ENCODE assay signal across 8 cellular contexts in the genomic region with DNA sequence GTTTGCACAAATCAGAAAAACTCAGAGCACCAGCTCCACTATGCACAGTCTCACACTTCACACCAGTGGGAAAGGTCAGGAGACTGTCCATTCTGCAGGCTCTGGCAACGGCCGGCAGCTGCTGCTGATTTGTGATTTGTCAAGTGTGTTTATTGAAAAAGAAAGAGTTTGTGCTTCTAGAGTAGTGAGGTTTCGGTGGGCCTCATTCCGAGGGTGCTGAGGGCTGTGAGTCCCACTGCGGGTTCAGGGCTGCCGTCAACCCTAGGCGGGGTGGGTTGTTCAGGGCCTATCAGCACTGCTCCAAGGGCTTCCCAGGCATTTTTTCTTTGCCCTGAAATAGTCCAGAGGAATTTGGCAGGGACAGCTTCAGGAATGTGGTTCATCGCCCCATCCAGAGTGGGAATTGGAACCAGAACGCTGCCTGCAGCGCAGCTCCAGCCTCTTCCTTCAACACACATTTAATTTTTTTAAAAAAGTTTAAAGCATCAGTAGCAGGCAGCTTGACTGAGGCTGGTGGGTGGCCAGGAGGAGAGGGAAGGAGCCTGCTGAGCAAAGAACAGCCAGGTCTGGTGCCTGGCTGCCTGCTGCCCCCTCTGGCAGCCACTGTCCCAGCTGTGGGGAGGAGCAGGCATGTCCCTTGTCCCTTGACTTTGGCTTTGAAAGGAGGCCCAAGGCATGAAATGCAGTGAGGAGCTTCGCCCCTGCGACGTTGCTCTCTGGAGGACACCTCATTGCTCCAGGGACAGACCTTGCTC. TPM values are rescaled to one million over a fixed set of nuclear protein-coding genes. Genes with fewer than 3 reads are reported as not detected.
DNase-seq lines count a peak whose midpoint lies in the region; ATAC-seq and TF ChIP-seq lines count a peak whose summit lies in the region.

No MANE protein-coding gene starts in this region.

- H3K27me3 ChIP-seq in Panc1 (ENCODE audit: control insufficient read depth, insufficient read depth, low read length) (peaks cover 18% of the 10 kb centered on the region), heart left ventricle (no peaks in the 10 kb centered on the region), sigmoid colon (no peaks in the 10 kb centered on the region)

- H3K27ac ChIP-seq in Panc1 (ENCODE audit: low read length) (no peak overlapping the region), heart left ventricle (peak overlapping the region in 4 of 12 donors; percentile 5 to 76 (median 24)), sigmoid colon (peak overlapping the region; percentile 76 to 85 (median 84))

- POLR2A ChIA-PET in Panc1 (lab: Charles Lee): no interaction called here

- TF ChIP-seq CTCF in GM12864 (IDR thresholded peaks at IDR 0.05; ENCODE audit: low read depth, low read length, missing control alignments): peak; percentile 23
- TF ChIP-seq CTCF in Panc1 (IDR thresholded peaks at IDR 0.05): peak; percentile 68
- peak in 11 of 12 donors; percentile 9 to 51 (median 20) for TF ChIP-seq CTCF in heart left ventricle (IDR thresholded peaks at IDR 0.05)
- peak in 3 of 4 experiments; percentile 22 to 41 (median 36) for TF ChIP-seq CTCF in sigmoid colon (IDR thresholded peaks at IDR 0.05)

- in situ Hi-C loops in Panc1 (cut with HindIII; ENCODE audit: low pct_unique_long_range_greater_than_20kb, low sequenced_read_pairs): no loop called here

- H3K4me1 ChIP-seq in Panc1 (ENCODE audit: control insufficient read depth, insufficient read depth, low read length) (no peaks in the 10 kb centered on the region), heart left ventricle (peaks cover 0 to 17% (median 8%) of the 10 kb centered on the region in 12 donors), sigmoid colon (peaks cover 0 to 84% (median 69%) of the 10 kb centered on the region in 4 donors)

- peak; percentile 86 for ATAC-seq in Panc1
- peak; percentile 29 to 75 (median 68) for ATAC-seq in heart left ventricle
- no peak for ATAC-seq in GM21717 (IDR thresholded peaks at IDR 0.05; ENCODE audit: unreplicated experiment)
- ATAC-seq in HG02884 (IDR thresholded peaks at IDR 0.05; ENCODE audit: unreplicated experiment): no peak
- ATAC-seq in GM18517 (IDR thresholded peaks at IDR 0.05; ENCODE audit: unreplicated experiment): no peak

- H3K36me3 ChIP-seq in Panc1 (ENCODE audit: control insufficient read depth, insufficient read depth, low read length) (no peaks in the 10 kb centered on the region), heart left ventricle (no peaks in the 10 kb centered on the region), sigmoid colon (no peaks in the 10 kb centered on the region)

- 37 to 47% (median 42%) methylated on average over 11 to 13 of the region's 13 CpGs for WGBS in heart left ventricle, 4 donors
- 75 to 78% methylated on average over 13 of the region's 13 CpGs for WGBS in sigmoid colon, 2 donors

- intact Hi-C loops in Panc1 (cut with micrococcal nuclease; ENCODE audit: unreplicated experiment) (no loop called here), heart left ventricle (cut with DNase I) (no loop called here), sigmoid colon (cut with DNase I) (loop anchor here (2.0 kb wide), 1 partner anchor 17 kb away; no protein-coding TSS in a partner anchor)

- TF ChIP-seq EP300 in sigmoid colon (IDR thresholded peaks at IDR 0.05): no peak

- TF ChIP-seq POLR2A in heart left ventricle (IDR thresholded peaks at IDR 0.05) (no peak), sigmoid colon (IDR thresholded peaks at IDR 0.05) (no peak)

- no peaks in the 10 kb centered on the region for H3K9me3 ChIP-seq in Panc1 (ENCODE audit: control insufficient read depth, insufficient read depth, low read depth, low read length)
- no peaks in the 10 kb centered on the region for H3K9me3 ChIP-seq in heart left ventricle
- H3K9me3 ChIP-seq in sigmoid colon: no peaks in the 10 kb centered on the region

- DNase-seq in GM12864 (ENCODE audit: low read depth) (no peak), Panc1 (ENCODE audit: low read depth, low spot score) (no peak), heart left ventricle (peak in 1 of 5 donors; percentile 47), sigmoid colon (peak; percentile 76), C1 segment of cervical spinal cord (lab: John Stamatoyannopoulos, UW) (no peak)

- H3K4me3 ChIP-seq in GM12864 (ENCODE audit: low read depth, low read length) (no peak overlapping the region), Panc1 (ENCODE audit: low read depth in 2 of 2, low read length in 2 of 2) (no peak overlapping the region), heart left ventricle (no peak overlapping the region), sigmoid colon (no peak overlapping the region)

- no TSS peak for BruUV-seq in Panc1 (replicated peaks; lab: Mats Ljungman, UMichigan)

- CTCF ChIA-PET in Panc1 (lab: Charles Lee): interaction anchor here (0.6 to 1.2 kb wide), 2 partner anchors 20 kb away, joined by 8 to 10 read pairs; partner anchors contain the start of gene STUM

RNA-seq across cellular contexts. Expression of gene STUM, which starts 19.7 kb away (rescaled TPM):
- 0.03 TPM for total RNA-seq in Panc1 (2021; ENCODE audit: unreplicated experiment)
- polyA plus RNA-seq in Panc1 (2012; ENCODE audit: insufficient read length): not detected
- 1 to 10 TPM in 4 of 9 donors, under 1 TPM in 5; 0.39 to 1.7 (median 0.97) TPM for total RNA-seq in heart left ventricle
- polyA plus RNA-seq in heart left ventricle: 1 to 10 TPM in 1 of 2 donors, under 1 TPM in 1; 0.53 to 1.1 TPM
- 10 to 100 TPM in 3 of 4 donors, 1 to 10 TPM in 1; 3.9 to 16.9 (median 13.6) TPM for total RNA-seq in sigmoid colon
- polyA plus RNA-seq in sigmoid colon: 1 to 10 TPM in 1 of 3 donors, under 1 TPM in 2; under 0.01 to 7.2 (median 0.23) TPM

Comparison
In these comparisons a context has a peak if more than half of its experiments do, and no peak if none do; other contexts are left out.
1. ATAC-seq: peak in Panc1 (single experiment) and heart left ventricle (4 of 4); none in GM21717 (single experiment), HG02884 (single experiment) and GM18517 (single experiment).
2. Peak in every context shown above with its lines, with median percentiles within 50 percentile points of each other: CTCF ChIP-seq.